Comparison of ENCODE assay signal across 1 cellular context in the genomic region with DNA sequence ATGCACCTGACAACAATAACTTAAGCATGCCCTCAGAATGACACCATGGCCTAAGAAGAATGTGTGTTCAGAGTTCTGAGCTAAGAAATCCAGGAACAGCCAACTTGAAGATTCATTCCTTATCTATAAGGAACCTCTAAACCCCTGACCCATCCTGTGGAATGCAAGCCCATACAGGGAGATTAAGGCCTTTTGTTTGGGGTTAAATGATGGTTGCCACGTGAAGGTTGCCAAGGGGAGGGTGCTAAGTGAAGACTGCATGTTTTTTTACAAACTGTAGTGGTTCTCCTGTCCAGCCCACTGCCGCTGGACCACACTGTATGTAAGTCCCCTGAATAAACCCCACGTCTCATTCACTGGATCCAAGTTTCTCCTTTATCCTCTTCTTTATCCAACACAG.
TF ChIP-seq lines count a peak whose summit lies in the region.

No MANE protein-coding gene starts in this region.

TF ChIP-seq in WTC11, 78 proteins besides CTCF, POLR2A, EP300 and RAD21 (continued from another document):
- TF ChIP-seq, protein P1, sequence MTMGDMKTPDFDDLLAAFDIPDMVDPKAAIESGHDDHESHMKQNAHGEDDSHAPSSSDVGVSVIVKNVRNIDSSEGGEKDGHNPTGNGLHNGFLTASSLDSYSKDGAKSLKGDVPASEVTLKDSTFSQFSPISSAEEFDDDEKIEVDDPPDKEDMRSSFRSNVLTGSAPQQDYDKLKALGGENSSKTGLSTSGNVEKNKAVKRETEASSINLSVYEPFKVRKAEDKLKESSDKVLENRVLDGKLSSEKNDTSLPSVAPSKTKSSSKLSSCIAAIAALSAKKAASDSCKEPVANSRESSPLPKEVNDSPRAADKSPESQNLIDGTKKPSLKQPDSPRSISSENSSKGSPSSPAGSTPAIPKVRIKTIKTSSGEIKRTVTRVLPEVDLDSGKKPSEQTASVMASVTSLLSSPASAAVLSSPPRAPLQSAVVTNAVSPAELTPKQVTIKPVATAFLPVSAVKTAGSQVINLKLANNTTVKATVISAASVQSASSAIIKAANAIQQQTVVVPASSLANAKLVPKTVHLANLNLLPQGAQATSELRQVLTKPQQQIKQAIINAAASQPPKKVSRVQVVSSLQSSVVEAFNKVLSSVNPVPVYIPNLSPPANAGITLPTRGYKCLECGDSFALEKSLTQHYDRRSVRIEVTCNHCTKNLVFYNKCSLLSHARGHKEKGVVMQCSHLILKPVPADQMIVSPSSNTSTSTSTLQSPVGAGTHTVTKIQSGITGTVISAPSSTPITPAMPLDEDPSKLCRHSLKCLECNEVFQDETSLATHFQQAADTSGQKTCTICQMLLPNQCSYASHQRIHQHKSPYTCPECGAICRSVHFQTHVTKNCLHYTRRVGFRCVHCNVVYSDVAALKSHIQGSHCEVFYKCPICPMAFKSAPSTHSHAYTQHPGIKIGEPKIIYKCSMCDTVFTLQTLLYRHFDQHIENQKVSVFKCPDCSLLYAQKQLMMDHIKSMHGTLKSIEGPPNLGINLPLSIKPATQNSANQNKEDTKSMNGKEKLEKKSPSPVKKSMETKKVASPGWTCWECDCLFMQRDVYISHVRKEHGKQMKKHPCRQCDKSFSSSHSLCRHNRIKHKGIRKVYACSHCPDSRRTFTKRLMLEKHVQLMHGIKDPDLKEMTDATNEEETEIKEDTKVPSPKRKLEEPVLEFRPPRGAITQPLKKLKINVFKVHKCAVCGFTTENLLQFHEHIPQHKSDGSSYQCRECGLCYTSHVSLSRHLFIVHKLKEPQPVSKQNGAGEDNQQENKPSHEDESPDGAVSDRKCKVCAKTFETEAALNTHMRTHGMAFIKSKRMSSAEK (CRISPR knock-in tag; IDR thresholded peaks at IDR 0.05; ENCODE audit: borderline replicate concordance): no peak
- TF ChIP-seq FOXK1 (CRISPR knock-in tag; IDR thresholded peaks at IDR 0.05) (no peak), FOXP1 (CRISPR knock-in tag; IDR thresholded peaks at IDR 0.05; ENCODE audit: borderline replicate concordance) (no peak), ETV6 (CRISPR knock-in tag; IDR thresholded peaks at IDR 0.05) (no peak)
- TF ChIP-seq, protein P2, sequence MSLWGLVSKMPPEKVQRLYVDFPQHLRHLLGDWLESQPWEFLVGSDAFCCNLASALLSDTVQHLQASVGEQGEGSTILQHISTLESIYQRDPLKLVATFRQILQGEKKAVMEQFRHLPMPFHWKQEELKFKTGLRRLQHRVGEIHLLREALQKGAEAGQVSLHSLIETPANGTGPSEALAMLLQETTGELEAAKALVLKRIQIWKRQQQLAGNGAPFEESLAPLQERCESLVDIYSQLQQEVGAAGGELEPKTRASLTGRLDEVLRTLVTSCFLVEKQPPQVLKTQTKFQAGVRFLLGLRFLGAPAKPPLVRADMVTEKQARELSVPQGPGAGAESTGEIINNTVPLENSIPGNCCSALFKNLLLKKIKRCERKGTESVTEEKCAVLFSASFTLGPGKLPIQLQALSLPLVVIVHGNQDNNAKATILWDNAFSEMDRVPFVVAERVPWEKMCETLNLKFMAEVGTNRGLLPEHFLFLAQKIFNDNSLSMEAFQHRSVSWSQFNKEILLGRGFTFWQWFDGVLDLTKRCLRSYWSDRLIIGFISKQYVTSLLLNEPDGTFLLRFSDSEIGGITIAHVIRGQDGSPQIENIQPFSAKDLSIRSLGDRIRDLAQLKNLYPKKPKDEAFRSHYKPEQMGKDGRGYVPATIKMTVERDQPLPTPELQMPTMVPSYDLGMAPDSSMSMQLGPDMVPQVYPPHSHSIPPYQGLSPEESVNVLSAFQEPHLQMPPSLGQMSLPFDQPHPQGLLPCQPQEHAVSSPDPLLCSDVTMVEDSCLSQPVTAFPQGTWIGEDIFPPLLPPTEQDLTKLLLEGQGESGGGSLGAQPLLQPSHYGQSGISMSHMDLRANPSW (CRISPR knock-in tag; conservative IDR thresholded peaks at IDR 0.05; ENCODE audit: low read depth): no peak
TF ChIP-seq in WTC11: peak in this region for 0.
